Comparison of ENCODE assay signal across 17 cellular contexts in genomic region chr3:128481438-128481942, GRCh38. TPM values are rescaled to one million over a fixed set of nuclear protein-coding genes. Genes with fewer than 3 reads are reported as not detected.
A peak's percentile ranks its signal among the peaks of the same experiment; 100 is the strongest.
DNase-seq lines count a peak whose midpoint lies in the region; ATAC-seq and TF ChIP-seq lines count a peak whose summit lies in the region.
"Had no signal": no experiment of that assay in that cellular context is flagged by ENCODE, and none has a peak within 500 bp of the region (broad histone marks: within the 10 kb centered on the region; RNA-seq: fewer than 3 reads in every experiment).

No MANE protein-coding gene starts in this region.

- no peaks in the 10 kb centered on the region for H3K9me3 ChIP-seq in endodermal cell (ENCODE audit: control insufficient read depth, low read length)
- H3K9me3 ChIP-seq: thyroid gland had no signal

- WGBS in endodermal cell (ENCODE audit: insufficient coverage in 1 of 2, insufficient read length in 1 of 2), 2 experiments = 15 to 23% methylated on average over 14 to 19 of the region's 19 CpGs

- peaks cover 13% of the 10 kb centered on the region for H3K4me1 ChIP-seq in endodermal cell (ENCODE audit: control insufficient read depth, insufficient read depth, low read length)

- no peak overlapping the region for H3K9ac ChIP-seq in endodermal cell (ENCODE audit: extremely low read depth, low read length, poor library complexity, severe bottlenecking)

- H3K36me3 ChIP-seq in endodermal cell (ENCODE audit: control insufficient read depth, insufficient read depth, low read length) = no peaks in the 10 kb centered on the region
- H3K36me3 ChIP-seq: thyroid gland had no signal

- no peak overlapping the region for H3K4me3 ChIP-seq in endodermal cell (ENCODE audit: low read length)
- H3K4me3 ChIP-seq: lung, thyroid gland had no signal

- TF ChIP-seq CTCF in endodermal cell (conservative IDR thresholded peaks at IDR 0.05) = no peak

- no peaks in the 10 kb centered on the region for H3K36me3 Mint-ChIP-seq in endodermal cell (ENCODE audit: low read depth)
- H3K36me3 Mint-ChIP-seq in natural killer cell treated with Interleukin-12 subunit alpha and Interleukin-12 subunit beta and Interleukin-15 and Interleukin-18, amount 100 ng/mL, for 72 hours = no peaks in the 10 kb centered on the region

- H3K27me3 Mint-ChIP-seq in endodermal cell (ENCODE audit: insufficient read depth) = peaks cover 100% of the 10 kb centered on the region
- H3K27me3 Mint-ChIP-seq in natural killer cell treated with Interleukin-12 subunit alpha and Interleukin-12 subunit beta and Interleukin-15 and Interleukin-18, amount 100 ng/mL, for 72 hours = peaks cover 47 to 64% of the 10 kb centered on the region in 2 donors

- H3K9me3 Mint-ChIP-seq in endodermal cell = no peaks in the 10 kb centered on the region
- no peaks in the 10 kb centered on the region for H3K9me3 Mint-ChIP-seq in natural killer cell treated with Interleukin-12 subunit alpha and Interleukin-12 subunit beta and Interleukin-15 and Interleukin-18, amount 100 ng/mL, for 72 hours
- H3K9me3 Mint-ChIP-seq: activated CD4-positive, alpha-beta T cell treated with anti-CD3 and anti-CD28 coated beads, Interleukin-2, amount 10 ng/mL, durations not matched to agents 24 days and 14 days had no signal

- no peak for ATAC-seq in GM19397 (IDR thresholded peaks at IDR 0.05; ENCODE audit: unreplicated experiment)
- ATAC-seq in GM18511 (IDR thresholded peaks at IDR 0.05; ENCODE audit: unreplicated experiment) = no peak
- ATAC-seq in natural killer cell treated with Interleukin-12 subunit alpha and Interleukin-12 subunit beta and Interleukin-15 and Interleukin-18, amount 100 ng/mL, for 72 hours = no peak

- peaks cover 32% of the 10 kb centered on the region for H3K4me1 Mint-ChIP-seq in endodermal cell
- H3K4me1 Mint-ChIP-seq in natural killer cell treated with Interleukin-12 subunit alpha and Interleukin-12 subunit beta and Interleukin-15 and Interleukin-18, amount 100 ng/mL, for 72 hours (ENCODE audit: low read depth in 2 of 2) = peaks cover 3 to 5% of the 10 kb centered on the region in 2 donors

- peaks cover 100% of the 10 kb centered on the region for H3K27me3 ChIP-seq in endodermal cell (ENCODE audit: control insufficient read depth, insufficient read depth, low read length, poor library complexity, severe bottlenecking)

- no peak overlapping the region for H3K27ac ChIP-seq in endodermal cell (ENCODE audit: low read depth, low read length)
- H3K27ac ChIP-seq: thyroid gland had no signal

- peak; percentile 7 for DNase-seq in NCI-H2227 (lab: John Stamatoyannopoulos, UW; ENCODE audit: unreplicated experiment)
- DNase-seq in NCI-H2227 treated with DMSO at 0.1 percent for 48 hours (lab: John Stamatoyannopoulos, UW) = no peak
- peak; percentile 74 for DNase-seq in endodermal cell
- peak; percentile 30 for DNase-seq in left kidney (ENCODE audit: low read depth, low spot score)
- DNase-seq in activated T-cell treated with anti-CD3 and anti-CD28 coated beads for 4 hours = no peak
- no peak for DNase-seq in natural killer cell treated with Interleukin-12 subunit alpha and Interleukin-12 subunit beta and Interleukin-15 and Interleukin-18, amount 100 ng/mL, for 72 hours (ENCODE audit: low spot score)
- DNase-seq: activated CD4-positive, alpha-beta T cell treated with anti-CD3 and anti-CD28 coated beads, Interleukin-2, amount 10 ng/mL, durations not matched to agents 24 days and 14 days; anterior cingulate cortex; effector CD8-positive, alpha-beta T cell; KG1; NCI-H2081; T-helper 1 cell; thyroid gland had no signal

- H3K27ac Mint-ChIP-seq in endodermal cell = no peak overlapping the region
- H3K27ac Mint-ChIP-seq in natural killer cell treated with Interleukin-12 subunit alpha and Interleukin-12 subunit beta and Interleukin-15 and Interleukin-18, amount 100 ng/mL, for 72 hours = no peak overlapping the region
- H3K27ac Mint-ChIP-seq: activated CD4-positive, alpha-beta T cell treated with anti-CD3 and anti-CD28 coated beads, Interleukin-2, amount 10 ng/mL, durations not matched to agents 24 days and 14 days had no signal

- H3K4me3 Mint-ChIP-seq in endodermal cell = no peak overlapping the region
- H3K4me3 Mint-ChIP-seq in natural killer cell treated with Interleukin-12 subunit alpha and Interleukin-12 subunit beta and Interleukin-15 and Interleukin-18, amount 100 ng/mL, for 72 hours = no peak overlapping the region
- H3K4me3 Mint-ChIP-seq: activated CD4-positive, alpha-beta T cell treated with anti-CD3 and anti-CD28 coated beads, Interleukin-2, amount 10 ng/mL, durations not matched to agents 24 days and 14 days had no signal

RNA-seq across cellular contexts. Expression of gene GATA2, which starts 11.5 kb away (rescaled TPM):
- 1 to 10 TPM; 1.2 to 1.6 TPM for total RNA-seq in endodermal cell
- polyA plus RNA-seq in endodermal cell (2013, experiment 1 of 2) = 4.4 TPM
- 3.9 TPM for polyA plus RNA-seq in endodermal cell (2013, experiment 2 of 2)
- 10 to 100 TPM in 1 of 2 donors, 1 to 10 TPM in 1; 1.6 to 72.7 TPM for total RNA-seq in natural killer cell treated with Interleukin-12 subunit alpha and Interleukin-12 subunit beta and Interleukin-15 and Interleukin-18, amount 100 ng/mL, for 72 hours
- total RNA-seq: activated CD4-positive, alpha-beta T cell treated with anti-CD3 and anti-CD28 coated beads, Interleukin-2, amount 10 ng/mL, durations not matched to agents 24 days and 14 days had no signal

RNA-seq across cellular contexts. Expression of gene DNAJB8, which starts 14.8 kb away (rescaled TPM):
- total RNA-seq in endodermal cell = not detected
- not detected for polyA plus RNA-seq in endodermal cell (2013, experiment 1 of 2)
- polyA plus RNA-seq in endodermal cell (2013, experiment 2 of 2) = not detected
- not detected for total RNA-seq in natural killer cell treated with Interleukin-12 subunit alpha and Interleukin-12 subunit beta and Interleukin-15 and Interleukin-18, amount 100 ng/mL, for 72 hours
- total RNA-seq: activated CD4-positive, alpha-beta T cell treated with anti-CD3 and anti-CD28 coated beads, Interleukin-2, amount 10 ng/mL, durations not matched to agents 24 days and 14 days; lung; osteocyte; thyroid gland had no signal
- polyA plus RNA-seq: lung had no signal

Comparison
In these comparisons a context has a peak if more than half of its experiments do, and no peak if none do; other contexts are left out.
1. DNase-seq: peak in NCI-H2227 (single experiment), endodermal cell (single experiment) and left kidney (single experiment); none in NCI-H2227 treated with DMSO at 0.1 percent for 48 hours (single experiment), activated T-cell treated with anti-CD3 and anti-CD28 coated beads for 4 hours (single experiment) and natural killer cell treated with Interleukin-12 subunit alpha and Interleukin-12 subunit beta and Interleukin-15 and Interleukin-18, amount 100 ng/mL, for 72 hours (single experiment).